Comparison of ENCODE assay signal across 9 cellular contexts in genomic region chr5:179313849-179314521, GRCh38. TPM values are rescaled to one million over a fixed set of nuclear protein-coding genes. Genes with fewer than 3 reads are reported as not detected.
DNase-seq lines count a peak whose midpoint lies in the region; ATAC-seq, FAIRE-seq and TF ChIP-seq lines count a peak whose summit lies in the region.
"Had no signal": no experiment of that assay in that cellular context is flagged by ENCODE, and none has a peak within 500 bp of the region (broad histone marks: within the 10 kb centered on the region; RNA-seq: fewer than 3 reads in every experiment).

No MANE protein-coding gene starts in this region.

- no peaks in the 10 kb centered on the region for H3K4me1 ChIP-seq in right lobe of liver
- peaks cover 15% of the 10 kb centered on the region for H3K4me1 ChIP-seq in testis

- no peak overlapping the region for H3K4me3 ChIP-seq in right lobe of liver
- H3K4me3 ChIP-seq in testis: no peak overlapping the region

- 83% methylated on average over 4 of the region's 31 CpGs for WGBS in right lobe of liver (ENCODE audit: insufficient coverage, low coverage, low lambda C conversion rate, missing lambda C conversion rate)
- WGBS in testis, 2 donors: 53 to 59% methylated on average over 23 to 26 of the region's 31 CpGs

- H3K36me3 ChIP-seq in right lobe of liver (no peaks in the 10 kb centered on the region), testis (ENCODE audit: low read depth, missing control alignments) (no peaks in the 10 kb centered on the region)

- no peak for DNase-seq in HTR-8/SVneo (ENCODE audit: insufficient read length, low spot score)
- peak; percentile 93 for DNase-seq in cerebellum (ENCODE audit: low spot score)
- peak; percentile 31 to 52 (median 49) for DNase-seq in right lobe of liver
- DNase-seq in testis: peak; percentile 89
- DNase-seq in NAMALWA (ENCODE audit: low spot score): no peak
- no peak for DNase-seq in NCI-H2029 treated with DMSO at 0.1 percent for 48 hours (lab: John Stamatoyannopoulos, UW)
- no peak for DNase-seq in NCI-H187 treated with DMSO at 0.1 percent for 48 hours (lab: John Stamatoyannopoulos, UW)
- no peak for DNase-seq in activated naive CD4-positive, alpha-beta T cell treated with Interleukin-2 at 50 U/mL for 16 hours
- DNase-seq: NCI-H1930 had no signal

- peak in 3 of 4 donors; percentile 6 to 51 (median 42) for ATAC-seq in right lobe of liver

- TF ChIP-seq POLR2A in right lobe of liver (IDR thresholded peaks at IDR 0.05): no peak
- no peak for TF ChIP-seq POLR2A in testis (IDR thresholded peaks at IDR 0.05)

- H3K27me3 ChIP-seq in right lobe of liver (no peaks in the 10 kb centered on the region), testis (no peaks in the 10 kb centered on the region)

- intact Hi-C loops in right lobe of liver (cut with DNase I) (no loop called here), testis (cut with DNase I; ENCODE audit: low total_unique reads) (no loop called here)

- no peak for TF ChIP-seq CTCF in right lobe of liver (IDR thresholded peaks at IDR 0.05)
- TF ChIP-seq CTCF in testis (IDR thresholded peaks at IDR 0.05): no peak

- H3K27ac ChIP-seq in right lobe of liver (no peak overlapping the region), testis (no peak overlapping the region)

- FAIRE-seq in HTR-8/SVneo (lab: Jason Lieb, UNC): peak; percentile 89

- H3K9me3 ChIP-seq in right lobe of liver: no peaks in the 10 kb centered on the region
- no peaks in the 10 kb centered on the region for H3K9me3 ChIP-seq in testis

RNA-seq across cellular contexts. Expression of gene ADAMTS2, which starts 31.3 kb away (rescaled TPM):
- total RNA-seq in cerebellum (7.0 TPM), right lobe of liver (10 to 100 TPM in 5 of 6 experiments, 1 to 10 TPM in 1; 6.3 to 18.9 (median 13.5) TPM), testis (10 to 100 TPM; 13.6 to 19.8 TPM)
- polyA plus RNA-seq in testis (ENCODE audit: insufficient read depth, low read depth, low replicate concordance): 10.9 TPM

Comparison
In these comparisons a context has a peak if more than half of its experiments do, and no peak if none do; other contexts are left out.
1. DNase-seq: peak in cerebellum (single experiment), right lobe of liver (3 of 3) and testis (single experiment); none in HTR-8/SVneo (single experiment), NAMALWA (single experiment), NCI-H2029 treated with DMSO at 0.1 percent for 48 hours (single experiment), NCI-H187 treated with DMSO at 0.1 percent for 48 hours (single experiment) and activated naive CD4-positive, alpha-beta T cell treated with Interleukin-2 at 50 U/mL for 16 hours (single experiment).